ENCODE assay signal across 29 cellular contexts in the genomic region with DNA sequence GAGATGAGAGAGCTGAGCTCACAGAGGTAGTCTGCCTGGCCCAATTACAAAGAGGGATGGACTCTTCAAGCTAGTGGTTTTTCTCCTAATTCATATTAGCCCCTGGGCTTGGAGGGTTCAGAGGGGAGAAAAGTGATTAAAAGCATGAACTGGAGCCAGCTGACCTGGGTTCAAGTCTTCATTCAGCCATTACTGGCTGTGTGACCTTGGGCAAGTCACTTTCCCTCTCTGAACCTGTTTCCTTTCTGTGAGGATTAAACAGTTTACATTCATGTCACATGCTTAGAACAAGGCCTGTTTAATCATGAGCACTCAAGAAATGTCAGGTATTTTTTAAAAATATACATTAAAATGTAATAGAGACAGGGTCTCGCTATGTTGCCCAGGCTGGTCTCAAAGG. TPM values are rescaled to one million over a fixed set of nuclear protein-coding genes. Genes with fewer than 3 reads are reported as not detected.
"Had no signal": no experiment of that assay in that cellular context is flagged by ENCODE, and none has a peak within 500 bp of the region (broad histone marks: within the 10 kb centered on the region; RNA-seq: fewer than 3 reads in every experiment).

No MANE protein-coding gene starts in this region.

- ATAC-seq: activated naive CD4-positive, alpha-beta T cell treated with anti-CD3 and anti-CD28 coated beads, Interleukin-2, amount 50 U/mL, for 72 hours; activated naive CD8-positive, alpha-beta T cell treated with anti-CD3 and anti-CD28 coated beads, Interleukin-2, amount 50 U/mL, for 24 hours; activated T-cell treated with anti-CD3 and anti-CD28 coated beads, Interleukin-2, amount 50 U/mL, for 4 hours had no signal

- H3K27me3 ChIP-seq: brain microvascular endothelial cell had no signal

- H3K9me3 ChIP-seq: MG63, SJCRH30, SK-N-SH had no signal

- DNase-seq: activated CD4-positive, alpha-beta memory T cell treated with anti-CD3 and anti-CD28 coated beads for 36 hours; activated CD4-positive, alpha-beta T cell treated with anti-CD3 and anti-CD28 coated beads, Interleukin-2, amount 10 ng/mL, durations not matched to agents 7 days and 5 days; activated CD4-positive, CD25-positive, alpha-beta regulatory T cell; activated CD8-positive, alpha-beta memory T cell treated with anti-CD3 and anti-CD28 coated beads for 24 hours; activated effector memory CD4-positive, alpha-beta T cell treated with anti-CD3 and anti-CD28 coated beads, Interleukin-2, amount 50 U/mL, for 16 hours; activated naive CD4-positive, alpha-beta T cell treated with Interleukin-2 at 50 U/mL for 16 hours; activated naive CD8-positive, alpha-beta T cell treated with anti-CD3 and anti-CD28 coated beads, Interleukin-2, amount 50 U/mL, for 24 hours; activated T-cell treated with anti-CD3 and anti-CD28 coated beads, Interleukin-2, amount 50 U/mL, for 4 hours; brain microvascular endothelial cell; MG63; MV-4-11; NCI-H1092 treated with DMSO at 0.1 percent for 48 hours; NCI-H1417 treated with DMSO at 0.1 percent for 48 hours; NCI-H1694; NCI-H2029; NCI-H2107; NCI-H2171 treated with DMSO at 0.1 percent for 48 hours; NCI-H226; NCI-H526; NCI-H774; SK-N-SH; T-helper 1 cell had no signal

- H3K4me3 ChIP-seq: cardiac muscle cell, MG63, SJCRH30 had no signal

- H3K4me2 ChIP-seq: SK-N-SH had no signal

- H3K9ac ChIP-seq: SK-N-SH had no signal

- H3K27ac ChIP-seq: brain microvascular endothelial cell, cardiac muscle cell, SJCRH30, VCaP had no signal

- H3K36me3 ChIP-seq: brain microvascular endothelial cell, cardiac muscle cell, MG63, SJCRH30 had no signal

- H3K4me1 ChIP-seq: SJCRH30 had no signal

RNA-seq across cellular contexts. Expression of a gene that starts 52.1 kb away (rescaled TPM):
- total RNA-seq: cardiac muscle cell; NCI-H460; RPMI7951; T-helper 2 cell treated with Interferon-gamma antibody and Interleukin-4, amounts not matched to agents 100 ng/mL and 5 ng/mL, for 36 hours had no signal
- polyA plus RNA-seq: cardiac muscle cell had no signal
